Comparison of ENCODE assay signal across 1 cellular context in genomic region chr2:85561280-85562212, GRCh38.
TF ChIP-seq lines count a peak whose summit lies in the region.

TSS of gene GGCX (minus strand) at chr2:85561493. CDS start at chr2:85561428, 65 bp downstream.

TF ChIP-seq in HCT116, 20 proteins besides CTCF, POLR2A, EP300 and RAD21 (continued from another document):
- TF ChIP-seq, protein P1, sequence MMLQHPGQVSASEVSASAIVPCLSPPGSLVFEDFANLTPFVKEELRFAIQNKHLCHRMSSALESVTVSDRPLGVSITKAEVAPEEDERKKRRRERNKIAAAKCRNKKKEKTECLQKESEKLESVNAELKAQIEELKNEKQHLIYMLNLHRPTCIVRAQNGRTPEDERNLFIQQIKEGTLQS (IDR thresholded peaks at IDR 0.05), result no peak
